ENCODE assay signal across 11 cellular contexts in genomic region chr9:92966518-92966800, GRCh38. TPM values are rescaled to one million over a fixed set of nuclear protein-coding genes. Genes with fewer than 3 reads are reported as not detected.
A peak's percentile ranks its signal among the peaks of the same experiment; 100 is the strongest.
DNase-seq lines count a peak whose midpoint lies in the region; ATAC-seq and TF ChIP-seq lines count a peak whose summit lies in the region.
"Had no signal": no experiment of that assay in that cellular context is flagged by ENCODE, and none has a peak within 500 bp of the region (broad histone marks: within the 10 kb centered on the region; RNA-seq: fewer than 3 reads in every experiment).

No MANE protein-coding gene starts in this region.

- H3K27ac Mint-ChIP-seq in CD4-positive, CD25-positive, alpha-beta regulatory T cell = peak overlapping the region; percentile 98 to 100 (median 98)
- H3K27ac Mint-ChIP-seq in IgD-negative memory B cell = no peak overlapping the region
- H3K27ac Mint-ChIP-seq in activated naive CD8-positive, alpha-beta T cell treated with anti-CD3 and anti-CD28 coated beads, Interleukin-2, amount 50 U/mL, for 24 hours = peak overlapping the region; percentile 97
- peak overlapping the region; percentile 93 to 98 for H3K27ac Mint-ChIP-seq in natural killer cell treated with Interleukin-12 subunit alpha and Interleukin-12 subunit beta and Interleukin-15 and Interleukin-18, amount 100 ng/mL, for 72 hours

- H3K4me1 Mint-ChIP-seq in CD4-positive, CD25-positive, alpha-beta regulatory T cell = peaks cover 14 to 72% (median 46%) of the 10 kb centered on the region in 4 donors
- peaks cover 25 to 59% (median 47%) of the 10 kb centered on the region in 3 donors for H3K4me1 Mint-ChIP-seq in IgD-negative memory B cell
- peaks cover 82% of the 10 kb centered on the region for H3K4me1 Mint-ChIP-seq in activated naive CD8-positive, alpha-beta T cell treated with anti-CD3 and anti-CD28 coated beads, Interleukin-2, amount 50 U/mL, for 24 hours
- peaks cover 76 to 84% of the 10 kb centered on the region in 2 donors for H3K4me1 Mint-ChIP-seq in natural killer cell treated with Interleukin-12 subunit alpha and Interleukin-12 subunit beta and Interleukin-15 and Interleukin-18, amount 100 ng/mL, for 72 hours (ENCODE audit: low read depth in 2 of 2)

- no peaks in the 10 kb centered on the region for H3K9me3 ChIP-seq in CD4-positive, CD25-positive, alpha-beta regulatory T cell (ENCODE audit: control insufficient read depth in 2 of 2, low read length in 2 of 2)

- H3K36me3 Mint-ChIP-seq in CD4-positive, CD25-positive, alpha-beta regulatory T cell = peaks cover 38% of the 10 kb centered on the region
- no peaks in the 10 kb centered on the region for H3K36me3 Mint-ChIP-seq in IgD-negative memory B cell
- H3K36me3 Mint-ChIP-seq in activated naive CD8-positive, alpha-beta T cell treated with anti-CD3 and anti-CD28 coated beads, Interleukin-2, amount 50 U/mL, for 24 hours (ENCODE audit: low read depth) = peaks cover 24% of the 10 kb centered on the region
- H3K36me3 Mint-ChIP-seq in natural killer cell treated with Interleukin-12 subunit alpha and Interleukin-12 subunit beta and Interleukin-15 and Interleukin-18, amount 100 ng/mL, for 72 hours = peaks cover 7% of the 10 kb centered on the region

- ATAC-seq in CD4-positive, CD25-positive, alpha-beta regulatory T cell (ENCODE audit: low read depth in 2 of 2) = no peak
- ATAC-seq in activated naive CD8-positive, alpha-beta T cell treated with anti-CD3 and anti-CD28 coated beads, Interleukin-2, amount 50 U/mL, for 24 hours = no peak
- no peak for ATAC-seq in natural killer cell treated with Interleukin-12 subunit alpha and Interleukin-12 subunit beta and Interleukin-15 and Interleukin-18, amount 100 ng/mL, for 72 hours
- no peak for ATAC-seq in HG03520 (IDR thresholded peaks at IDR 0.05; ENCODE audit: unreplicated experiment)

- H3K36me3 ChIP-seq in CD4-positive, CD25-positive, alpha-beta regulatory T cell (ENCODE audit: control insufficient read depth, insufficient read depth, low read length) = peaks cover 14% of the 10 kb centered on the region

- peaks cover 4% of the 10 kb centered on the region for H3K27me3 Mint-ChIP-seq in CD4-positive, CD25-positive, alpha-beta regulatory T cell
- H3K27me3 Mint-ChIP-seq in IgD-negative memory B cell = no peaks in the 10 kb centered on the region
- H3K27me3 Mint-ChIP-seq in activated naive CD8-positive, alpha-beta T cell treated with anti-CD3 and anti-CD28 coated beads, Interleukin-2, amount 50 U/mL, for 24 hours = no peaks in the 10 kb centered on the region
- no peaks in the 10 kb centered on the region for H3K27me3 Mint-ChIP-seq in natural killer cell treated with Interleukin-12 subunit alpha and Interleukin-12 subunit beta and Interleukin-15 and Interleukin-18, amount 100 ng/mL, for 72 hours

- H3K4me1 ChIP-seq in CD4-positive, CD25-positive, alpha-beta regulatory T cell (ENCODE audit: control insufficient read depth, insufficient read depth, low read length, poor library complexity, severe bottlenecking) = peaks cover 98% of the 10 kb centered on the region

- peak overlapping the region; percentile 98 for H3K27ac ChIP-seq in CD4-positive, CD25-positive, alpha-beta regulatory T cell (ENCODE audit: insufficient read depth, low read length, poor library complexity, severe bottlenecking)
- H3K27ac ChIP-seq: C4-2B, SK-N-MC, VCaP had no signal

- no peaks in the 10 kb centered on the region for H3K27me3 ChIP-seq in CD4-positive, CD25-positive, alpha-beta regulatory T cell (ENCODE audit: control insufficient read depth, insufficient read depth, low read length)

- H3K4me3 ChIP-seq in CD4-positive, CD25-positive, alpha-beta regulatory T cell (ENCODE audit: low read depth, low read length) = peak overlapping the region; percentile 94
- H3K4me3 ChIP-seq: SK-N-MC had no signal

- peak overlapping the region; percentile 93 to 97 (median 95) for H3K4me3 Mint-ChIP-seq in CD4-positive, CD25-positive, alpha-beta regulatory T cell
- peak overlapping the region; percentile 91 to 100 (median 98) for H3K4me3 Mint-ChIP-seq in IgD-negative memory B cell
- peak overlapping the region; percentile 93 for H3K4me3 Mint-ChIP-seq in activated naive CD8-positive, alpha-beta T cell treated with anti-CD3 and anti-CD28 coated beads, Interleukin-2, amount 50 U/mL, for 24 hours
- H3K4me3 Mint-ChIP-seq in natural killer cell treated with Interleukin-12 subunit alpha and Interleukin-12 subunit beta and Interleukin-15 and Interleukin-18, amount 100 ng/mL, for 72 hours = peak overlapping the region; percentile 94

- DNase-seq in CD4-positive, CD25-positive, alpha-beta regulatory T cell = peak in 1 of 3 donors; percentile 54
- DNase-seq in activated naive CD8-positive, alpha-beta T cell treated with anti-CD3 and anti-CD28 coated beads, Interleukin-2, amount 50 U/mL, for 24 hours = no peak
- no peak for DNase-seq in natural killer cell treated with Interleukin-12 subunit alpha and Interleukin-12 subunit beta and Interleukin-15 and Interleukin-18, amount 100 ng/mL, for 72 hours (ENCODE audit: low spot score)
- DNase-seq in NCI-H1436 (lab: John Stamatoyannopoulos, UW) = no peak
- no peak for DNase-seq in erythroblast (lab: John Stamatoyannopoulos, UW)
- no peak for DNase-seq in DMS114 treated with DMSO at 0.1 percent for 48 hours (lab: John Stamatoyannopoulos, UW; ENCODE audit: unreplicated experiment)

- no peak for TF ChIP-seq POLR2A in erythroblast (IDR thresholded peaks at IDR 0.05; ENCODE audit: low read length)

- peaks cover 0 to 6% (median 0%) of the 10 kb centered on the region in 7 donors for H3K9me3 Mint-ChIP-seq in CD4-positive, CD25-positive, alpha-beta regulatory T cell
- H3K9me3 Mint-ChIP-seq in IgD-negative memory B cell = peaks cover 0 to 2% (median 0%) of the 10 kb centered on the region in 3 donors
- H3K9me3 Mint-ChIP-seq in activated naive CD8-positive, alpha-beta T cell treated with anti-CD3 and anti-CD28 coated beads, Interleukin-2, amount 50 U/mL, for 24 hours = peaks cover 8% of the 10 kb centered on the region
- H3K9me3 Mint-ChIP-seq in natural killer cell treated with Interleukin-12 subunit alpha and Interleukin-12 subunit beta and Interleukin-15 and Interleukin-18, amount 100 ng/mL, for 72 hours = peaks cover 6% of the 10 kb centered on the region

RNA-seq across cellular contexts. Expression of gene FGD3, which starts 19.1 kb away (rescaled TPM):
- total RNA-seq in CD4-positive, CD25-positive, alpha-beta regulatory T cell = 188 TPM
- polyA plus RNA-seq in CD4-positive, CD25-positive, alpha-beta regulatory T cell = 100 to 1,000 TPM in 1 of 4 donors, 10 to 100 TPM in 3; 71.6 to 105 (median 87.2) TPM
- polyA plus RNA-seq in IgD-negative memory B cell = 86.1 TPM
- 10 to 100 TPM; 42.0 to 43.3 TPM for total RNA-seq in natural killer cell treated with Interleukin-12 subunit alpha and Interleukin-12 subunit beta and Interleukin-15 and Interleukin-18, amount 100 ng/mL, for 72 hours

Comparison
In these comparisons a context has a peak if more than half of its experiments do, and no peak if none do; other contexts are left out.
1. H3K27ac Mint-ChIP-seq: peak in CD4-positive, CD25-positive, alpha-beta regulatory T cell (3 of 3), activated naive CD8-positive, alpha-beta T cell treated with anti-CD3 and anti-CD28 coated beads, Interleukin-2, amount 50 U/mL, for 24 hours (single experiment) and natural killer cell treated with Interleukin-12 subunit alpha and Interleukin-12 subunit beta and Interleukin-15 and Interleukin-18, amount 100 ng/mL, for 72 hours (2 of 2); none in IgD-negative memory B cell (0 of 3).
2. Peak in every context shown above with its lines, with median percentiles within 50 percentile points of each other: H3K4me3 Mint-ChIP-seq.